In the genomic region with DNA sequence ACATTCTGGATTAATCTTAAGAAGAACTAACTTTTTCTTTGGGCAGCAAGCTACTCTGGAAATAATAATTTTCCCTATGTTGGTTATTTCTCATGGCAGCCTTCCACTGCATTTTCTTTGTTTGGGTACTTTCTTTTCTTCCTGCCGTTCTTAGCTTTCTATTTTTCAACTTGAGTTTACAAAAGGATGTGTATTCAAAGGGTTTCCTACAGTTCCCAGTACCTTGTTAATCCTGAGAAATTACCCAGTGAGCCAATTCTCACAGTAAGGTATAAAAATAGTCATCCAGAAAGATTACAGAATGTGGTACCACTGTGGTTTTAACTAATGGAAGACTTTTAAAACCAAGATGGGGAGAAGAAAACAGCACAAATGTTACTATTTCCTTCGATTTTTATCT, we compare ENCODE assay signal across 20 cellular contexts. TPM values are rescaled to one million over a fixed set of nuclear protein-coding genes. Genes with fewer than 3 reads are reported as not detected.
"Had no signal": no experiment of that assay in that cellular context is flagged by ENCODE, and none has a peak within 500 bp of the region (broad histone marks: within the 10 kb centered on the region; RNA-seq: fewer than 3 reads in every experiment).

No MANE protein-coding gene starts in this region.

- DNase-seq: activated CD4-positive, alpha-beta T cell treated with anti-CD3 and anti-CD28 coated beads, Interleukin-2, amount 50 U/mL, for 1 hour; activated CD4-positive, CD25-positive, alpha-beta regulatory T cell; activated naive CD4-positive, alpha-beta T cell treated with Interleukin-2 at 50 U/mL for 16 hours; cortex of kidney; effector memory CD4-positive, alpha-beta T cell; heart left ventricle; mucosa of descending colon; naive thymus-derived CD8-positive, alpha-beta T cell; retina; stimulated activated CD4-positive, alpha-beta T cell treated with anti-CD3 and anti-CD28 coated beads, Interleukin-15, amount 100 ng/mL, for 24 hours; stimulated activated CD4-positive, alpha-beta T cell treated with anti-CD3 and anti-CD28 coated beads, Interleukin-4, amount 100 ng/mL, for 1 hour; stimulated activated naive B cell treated with anti-CD40 and anti-IgM and Interleukin-4, amounts not matched to agents 10 μg/mL and 1 μg/mL and 100 μg/mL, for 72 hours; substantia nigra; SW 1271; upper lobe of left lung had no signal

- H3K4me3 Mint-ChIP-seq: activated T-helper 1 cell treated with anti-CD3 and anti-CD28 coated beads, Interleukin-12 subunit alpha, Interleukin-12 subunit beta, Interleukin-2, Interleukin-4 antibody, amounts not matched to agents 30 ng/mL and 10 ng/mL and 1 ng/mL, durations not matched to agents 14 hours and 24 hours and 36 hours; memory B cell; naive thymus-derived CD8-positive, alpha-beta T cell; stimulated activated naive B cell treated with anti-CD40 and anti-IgM and Interleukin-4, amounts not matched to agents 10 μg/mL and 1 μg/mL and 100 μg/mL, for 72 hours had no signal

- H3K9me3 ChIP-seq: heart left ventricle, mucosa of descending colon, SJSA1, upper lobe of left lung had no signal

- H3K9me3 Mint-ChIP-seq: activated T-helper 1 cell treated with anti-CD3 and anti-CD28 coated beads, Interleukin-12 subunit alpha, Interleukin-12 subunit beta, Interleukin-2, Interleukin-4 antibody, amounts not matched to agents 30 ng/mL and 10 ng/mL and 1 ng/mL, durations not matched to agents 14 hours and 24 hours and 36 hours; memory B cell; naive thymus-derived CD8-positive, alpha-beta T cell; stimulated activated naive B cell treated with anti-CD40 and anti-IgM and Interleukin-4, amounts not matched to agents 10 μg/mL and 1 μg/mL and 100 μg/mL, for 72 hours had no signal

- ATAC-seq: heart left ventricle; mucosa of descending colon; naive thymus-derived CD8-positive, alpha-beta T cell; stimulated activated naive B cell treated with anti-CD40 and anti-IgM and Interleukin-4, amounts not matched to agents 10 μg/mL and 1 μg/mL and 100 μg/mL, for 72 hours had no signal

- H3K36me3 ChIP-seq: cardiac muscle cell had no signal

- H3K27ac ChIP-seq: cardiac muscle cell, epithelial cell of prostate, SJSA1, upper lobe of left lung had no signal

- H3K4me3 ChIP-seq: cardiac muscle cell, heart left ventricle, mucosa of descending colon, SJSA1, upper lobe of left lung had no signal

- H3K27me3 ChIP-seq: cardiac muscle cell, heart left ventricle, SJSA1, upper lobe of left lung had no signal

- H3K27ac Mint-ChIP-seq: activated T-helper 1 cell treated with anti-CD3 and anti-CD28 coated beads, Interleukin-12 subunit alpha, Interleukin-12 subunit beta, Interleukin-2, Interleukin-4 antibody, amounts not matched to agents 30 ng/mL and 10 ng/mL and 1 ng/mL, durations not matched to agents 14 hours and 24 hours and 36 hours; memory B cell; stimulated activated naive B cell treated with anti-CD40 and anti-IgM and Interleukin-4, amounts not matched to agents 10 μg/mL and 1 μg/mL and 100 μg/mL, for 72 hours had no signal

- H3K4me1 Mint-ChIP-seq: memory B cell had no signal

- H3K27me3 Mint-ChIP-seq: memory B cell; naive thymus-derived CD8-positive, alpha-beta T cell; stimulated activated naive B cell treated with anti-CD40 and anti-IgM and Interleukin-4, amounts not matched to agents 10 μg/mL and 1 μg/mL and 100 μg/mL, for 72 hours had no signal

RNA-seq across cellular contexts. Expression of a gene that starts 20.2 kb away (rescaled TPM):
- total RNA-seq: SJSA1 had no signal
- polyA plus RNA-seq: cardiac muscle cell; naive thymus-derived CD8-positive, alpha-beta T cell had no signal
